ENCODE assay signal across 10 cellular contexts in the genomic region with DNA sequence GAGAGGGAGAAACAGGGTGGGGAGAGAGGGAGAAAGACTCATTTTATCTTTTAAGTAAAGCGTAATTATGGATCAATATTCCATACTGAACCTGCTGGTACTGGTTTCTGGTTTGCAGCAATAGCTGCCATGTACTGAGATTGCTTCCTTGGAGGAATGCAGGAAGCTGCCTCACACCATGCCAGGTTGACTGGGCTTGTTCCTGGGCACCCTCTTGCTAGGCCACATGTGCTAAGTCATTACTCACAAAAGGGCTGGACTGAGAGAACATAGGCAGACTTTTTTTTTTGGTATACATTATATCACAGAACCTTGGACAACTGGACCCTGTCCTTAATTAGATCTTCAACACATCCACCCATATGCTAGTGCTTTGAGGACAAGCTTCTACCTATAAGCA.
DNase-seq lines count a peak whose midpoint lies in the region; ATAC-seq and TF ChIP-seq lines count a peak whose summit lies in the region.
"Had no signal": no experiment of that assay in that cellular context is flagged by ENCODE, and none has a peak within 500 bp of the region (broad histone marks: within the 10 kb centered on the region; RNA-seq: fewer than 3 reads in every experiment).

No MANE protein-coding gene starts in this region.

- TF ChIP-seq POLR2A in esophagus muscularis mucosa (IDR thresholded peaks at IDR 0.05; ENCODE audit: low read depth): no peak

- H3K27me3 Mint-ChIP-seq in activated CD4-positive, alpha-beta memory T cell treated with anti-CD3 and anti-CD28 coated beads for 36 hours: peaks cover 15% of the 10 kb centered on the region

- DNase-seq in LHCN-M2 (ENCODE audit: low read depth): peak; percentile 16
- peak; percentile 32 for DNase-seq in renal cortical epithelial cell (ENCODE audit: low read depth)
- DNase-seq in activated CD4-positive, alpha-beta memory T cell treated with anti-CD3 and anti-CD28 coated beads for 36 hours: no peak
- no peak for DNase-seq in kidney glomerular epithelial cell (lab: John Stamatoyannopoulos, UW)
- no peak for DNase-seq in esophagus muscularis mucosa (ENCODE audit: extremely low spot score)
- DNase-seq: NCI-H1092 treated with DMSO at 0.1 percent for 48 hours; stimulated activated naive CD4-positive, alpha-beta T cell treated with Interleukin-2 at 50 U/mL for 16 hours had no signal

- intact Hi-C loops in activated CD4-positive, alpha-beta memory T cell treated with anti-CD3 and anti-CD28 coated beads for 36 hours (cut with micrococcal nuclease): no loop called here
- intact Hi-C loops in esophagus muscularis mucosa (cut with DNase I): loop anchor here (10.0 kb wide), 1 partner anchor 487 kb away; no protein-coding TSS in a partner anchor

- no peaks in the 10 kb centered on the region for H3K9me3 ChIP-seq in esophagus muscularis mucosa

- CTCF ChIA-PET in activated CD4-positive, alpha-beta memory T cell treated with anti-CD3 and anti-CD28 coated beads for 36 hours (lab: Charles Lee): interaction anchor here (0.6 kb wide), 1 partner anchor 73 kb away, joined by 3 read pairs; no protein-coding TSS in a partner anchor

- no peaks in the 10 kb centered on the region for H3K9me3 Mint-ChIP-seq in activated CD4-positive, alpha-beta memory T cell treated with anti-CD3 and anti-CD28 coated beads for 36 hours
- H3K9me3 Mint-ChIP-seq: natural killer cell treated with Interleukin-12 subunit alpha and Interleukin-12 subunit beta and Interleukin-15 and Interleukin-18, amount 100 ng/mL, for 72 hours had no signal

- 89% methylated on average over 1 of the region's 1 CpG for WGBS in esophagus muscularis mucosa

- H3K4me1 Mint-ChIP-seq in activated CD4-positive, alpha-beta memory T cell treated with anti-CD3 and anti-CD28 coated beads for 36 hours (ENCODE audit: low read depth): no peaks in the 10 kb centered on the region

- no peak overlapping the region for H3K4me3 ChIP-seq in esophagus muscularis mucosa

- ATAC-seq in GM19324 (IDR thresholded peaks at IDR 0.05; ENCODE audit: low FRiP score, unreplicated experiment) (peak; percentile 16), HG02759 (IDR thresholded peaks at IDR 0.05; ENCODE audit: unreplicated experiment) (peak; percentile 40)
- ATAC-seq: natural killer cell treated with Interleukin-12 subunit alpha and Interleukin-12 subunit beta and Interleukin-15 and Interleukin-18, amount 100 ng/mL, for 72 hours had no signal

- H3K36me3 ChIP-seq in esophagus muscularis mucosa: no peaks in the 10 kb centered on the region

- H3K27ac ChIP-seq in esophagus muscularis mucosa (replicated peaks in 1 of 4): no peak overlapping the region

- no peak overlapping the region for H3K27ac Mint-ChIP-seq in activated CD4-positive, alpha-beta memory T cell treated with anti-CD3 and anti-CD28 coated beads for 36 hours
- H3K27ac Mint-ChIP-seq: natural killer cell treated with Interleukin-12 subunit alpha and Interleukin-12 subunit beta and Interleukin-15 and Interleukin-18, amount 100 ng/mL, for 72 hours had no signal

- H3K36me3 Mint-ChIP-seq in activated CD4-positive, alpha-beta memory T cell treated with anti-CD3 and anti-CD28 coated beads for 36 hours: no peaks in the 10 kb centered on the region
- H3K36me3 Mint-ChIP-seq: natural killer cell treated with Interleukin-12 subunit alpha and Interleukin-12 subunit beta and Interleukin-15 and Interleukin-18, amount 100 ng/mL, for 72 hours had no signal

- no peak for TF ChIP-seq EP300 in esophagus muscularis mucosa (IDR thresholded peaks at IDR 0.05)

- H3K4me1 ChIP-seq in esophagus muscularis mucosa: peaks cover 7 to 15% (median 9%) of the 10 kb centered on the region in 4 donors

- H3K4me3 Mint-ChIP-seq in activated CD4-positive, alpha-beta memory T cell treated with anti-CD3 and anti-CD28 coated beads for 36 hours: no peak overlapping the region
- H3K4me3 Mint-ChIP-seq: natural killer cell treated with Interleukin-12 subunit alpha and Interleukin-12 subunit beta and Interleukin-15 and Interleukin-18, amount 100 ng/mL, for 72 hours had no signal

- no peak for TF ChIP-seq CTCF in esophagus muscularis mucosa (IDR thresholded peaks at IDR 0.05)

- POLR2A ChIA-PET in activated CD4-positive, alpha-beta memory T cell treated with anti-CD3 and anti-CD28 coated beads for 36 hours (lab: Charles Lee): no interaction called here

- no peaks in the 10 kb centered on the region for H3K27me3 ChIP-seq in esophagus muscularis mucosa

Comparison
In these comparisons a context has a peak if more than half of its experiments do, and no peak if none do; other contexts are left out.
1. DNase-seq: peak in LHCN-M2 (single experiment) and renal cortical epithelial cell (single experiment); none in activated CD4-positive, alpha-beta memory T cell treated with anti-CD3 and anti-CD28 coated beads for 36 hours (single experiment), kidney glomerular epithelial cell (single experiment) and esophagus muscularis mucosa (single experiment).